8 cellular contexts compared by ENCODE assay signal in genomic region chr3:134308350-134308891, GRCh38. TPM values are rescaled to one million over a fixed set of nuclear protein-coding genes. Genes with fewer than 3 reads are reported as not detected.
DNase-seq lines count a peak whose midpoint lies in the region; ATAC-seq, FAIRE-seq and TF ChIP-seq lines count a peak whose summit lies in the region.

No MANE protein-coding gene starts in this region.

- H3K36me3 ChIP-seq in DND-41 (ENCODE audit: insufficient read depth, low read length), result no peaks in the 10 kb centered on the region
- no peaks in the 10 kb centered on the region for H3K36me3 ChIP-seq in HepG2 (replicated peaks in 1 of 2; ENCODE audit: control insufficient read depth in 1 of 2, insufficient read depth in 2 of 2, low read length in 2 of 2)

- POLR2A ChIA-PET in activated CD4-positive, alpha-beta T cell treated with anti-CD3 and anti-CD28 coated beads for 36 hours (lab: Charles Lee), result interaction anchor here (1.0 kb wide), 1 partner anchor 14 kb away, joined by 5 read pairs; no protein-coding TSS in a partner anchor
- POLR2A ChIA-PET in HepG2 (lab: Yijun Ruan, JAX), result interaction anchor here (1.0 to 3.0 kb wide), 6 partner anchors 59 to 178 kb away, joined by 4 to 53 read pairs (median 6); partner anchors contain the start of genes AMOTL2, ANAPC13 and CEP63

- no peak overlapping the region for H3K9ac ChIP-seq in DND-41 (ENCODE audit: low read depth, low read length)
- peak overlapping the region; percentile 23; the same call in 1 of the 2 replicates for H3K9ac ChIP-seq in HepG2 (ENCODE audit: insufficient read depth, low read depth, low read length)

- no peaks in the 10 kb centered on the region for H3K9me3 ChIP-seq in DND-41 (ENCODE audit: insufficient read depth, low read length, severe bottlenecking)
- H3K9me3 ChIP-seq in HepG2 (ENCODE audit: low read length), result no peaks in the 10 kb centered on the region

- TF ChIP-seq POLR2A in HepG2 (IDR thresholded peaks at IDR 0.05; ENCODE audit: insufficient read depth in 1 of 2, low read depth in 2 of 2, low read length in 2 of 2), result no peak

- DNase-seq in DND-41 (peak; percentile 79), NCI-H226 (peak; percentile 52), HepG2 (ENCODE audit: low spot score) (peak; percentile 74)
- peak; percentile 86 for DNase-seq in activated CD4-positive, alpha-beta T cell treated with anti-CD3 and anti-CD28 coated beads for 36 hours
- peak; percentile 78 to 82 for DNase-seq in stimulated activated CD4-positive, alpha-beta T cell treated with anti-CD3 and anti-CD28 coated beads, Interleukin-2, amount 100 ng/mL, for 48 hours

- peak; percentile 94 for FAIRE-seq in HepG2 (lab: Jason Lieb, UNC)

- in situ Hi-C loops in HepG2 (cut with HindIII; ENCODE audit: extremely low pct_ligation_motif_present, low pct_unique_long_range_greater_than_20kb), result loop anchor here (5.0 kb wide), 1 partner anchor 164 kb away; no protein-coding TSS in a partner anchor

- CTCF ChIA-PET in activated CD4-positive, alpha-beta T cell treated with anti-CD3 and anti-CD28 coated beads for 36 hours (lab: Charles Lee), result interaction anchor here (0.7 to 3.3 kb wide), 25 partner anchors 14 to 176 kb away, joined by 3 to 67 read pairs (median 5); no protein-coding TSS in a partner anchor
- CTCF ChIA-PET in HepG2 (lab: Yijun Ruan, JAX; ENCODE audit: low intra/inter-chr PET ratio, low total read pairs), result interaction anchor here (0.8 to 4.2 kb wide), 8 partner anchors 66 to 185 kb away, joined by 3 to 48 read pairs (median 10); partner anchors contain the start of gene AMOTL2

- peak overlapping the region; percentile 56 for H3K4me2 ChIP-seq in DND-41 (ENCODE audit: insufficient read depth, low read length)
- peak overlapping the region; percentile 83 for H3K4me2 ChIP-seq in HepG2 (ENCODE audit: low read depth, low read length)

- H3K4me1 ChIP-seq in DND-41 (ENCODE audit: insufficient read depth, low read length), result peaks cover 5% of the 10 kb centered on the region; the same call in 1 of the 2 replicates
- H3K4me1 ChIP-seq in HepG2 (ENCODE audit: insufficient read depth, low read length), result peaks cover 67% of the 10 kb centered on the region

- H3K4me3 ChIP-seq in DND-41 (ENCODE audit: low read depth in 1 of 2, low read length in 2 of 2) (peak overlapping the region in 1 of 2 experiments; percentile 37; a peak in 1 of 4 replicates), HepG2 (replicated peaks in 1 of 3; ENCODE audit: insufficient read depth in 1 of 3, low read depth in 2 of 3, low read length in 3 of 3) (peak overlapping the region; percentile 27 to 60 (median 37); a peak in 5 of 6 replicates)

- ATAC-seq in DND-41 (ENCODE audit: insufficient read depth, low read depth), result peak; percentile 94
- peak; percentile 81 for ATAC-seq in HG02798 (IDR thresholded peaks at IDR 0.05; ENCODE audit: poor library complexity, unreplicated experiment)
- ATAC-seq in activated CD4-positive, alpha-beta T cell treated with anti-CD3 and anti-CD28 coated beads for 36 hours, result peak; percentile 89
- ATAC-seq in HepG2, result peak; percentile 65
- ATAC-seq in HG02571 (IDR thresholded peaks at IDR 0.05; ENCODE audit: unreplicated experiment), result no peak

- no peak overlapping the region for H3K27ac Mint-ChIP-seq in activated CD4-positive, alpha-beta T cell treated with anti-CD3 and anti-CD28 coated beads for 36 hours

- H3K9me3 Mint-ChIP-seq in activated CD4-positive, alpha-beta T cell treated with anti-CD3 and anti-CD28 coated beads for 36 hours (ENCODE audit: low read depth), result no peaks in the 10 kb centered on the region

- peak overlapping the region; percentile 63 for H2AFZ ChIP-seq in DND-41 (ENCODE audit: low read depth, low read length)
- peak overlapping the region; percentile 81 for H2AFZ ChIP-seq in HepG2 (ENCODE audit: low read length)

- peak; percentile 98 for TF ChIP-seq RAD21 in HepG2 (CRISPR knock-in tag; IDR thresholded peaks at IDR 0.05)

- peak; percentile 98 for TF ChIP-seq CTCF in DND-41 (IDR thresholded peaks at IDR 0.05; ENCODE audit: borderline replicate concordance, extremely low read depth, low read length, poor library complexity, severe bottlenecking)
- TF ChIP-seq CTCF in HepG2 (CRISPR knock-in tag; IDR thresholded peaks at IDR 0.05), result peak; percentile 99

- TF ChIP-seq EP300 in HepG2 (IDR thresholded peaks at IDR 0.05; ENCODE audit: low read depth in 2 of 2, low read length in 2 of 2) (no peak), HepG2 (CRISPR knock-in tag; IDR thresholded peaks at IDR 0.05; ENCODE audit: borderline replicate concordance) (no peak)

- WGBS in HepG2 (ENCODE audit: low lambda C conversion rate), result 0% methylated on average over 10 of the region's 11 CpGs

- no TSS peak for BruUV-seq in HepG2 (replicated peaks; lab: Mats Ljungman, UMichigan)

- peaks cover 4% of the 10 kb centered on the region for H3K4me1 Mint-ChIP-seq in activated CD4-positive, alpha-beta T cell treated with anti-CD3 and anti-CD28 coated beads for 36 hours

- peaks cover 32% of the 10 kb centered on the region for H3K27me3 Mint-ChIP-seq in activated CD4-positive, alpha-beta T cell treated with anti-CD3 and anti-CD28 coated beads for 36 hours

- no peak overlapping the region for H3K4me3 Mint-ChIP-seq in activated CD4-positive, alpha-beta T cell treated with anti-CD3 and anti-CD28 coated beads for 36 hours

- intact Hi-C loops in activated CD4-positive, alpha-beta T cell treated with anti-CD3 and anti-CD28 coated beads for 36 hours (cut with DNase I, micrococcal nuclease), result loop anchor here (1.0 to 2.0 kb wide), 6 partner anchors 70 to 184 kb away; no protein-coding TSS in a partner anchor
- intact Hi-C loops in HepG2 (cut with micrococcal nuclease; ENCODE audit: unreplicated experiment), result loop anchor here (1.0 to 2.0 kb wide), 7 partner anchors 44 to 332 kb away; no protein-coding TSS in a partner anchor

- H3K27ac ChIP-seq in DND-41 (ENCODE audit: low read length) (no peak overlapping the region), cingulate gyrus (ENCODE audit: low read depth, low read length) (peak overlapping the region; percentile 74), HepG2 (ENCODE audit: extremely low read length, insufficient read depth, low read length) (no peak overlapping the region)

- H3K27me3 ChIP-seq in DND-41 (ENCODE audit: insufficient read depth, low read length, poor library complexity), result no peaks in the 10 kb centered on the region
- no peaks in the 10 kb centered on the region; a peak in 1 of 5 replicates for H3K27me3 ChIP-seq in HepG2 (ENCODE audit: control insufficient read depth in 1 of 2, insufficient read depth in 2 of 2, low read length in 2 of 2)

- H3K36me3 Mint-ChIP-seq in activated CD4-positive, alpha-beta T cell treated with anti-CD3 and anti-CD28 coated beads for 36 hours (ENCODE audit: low read depth), result no peaks in the 10 kb centered on the region

- H3K79me2 ChIP-seq in DND-41 (ENCODE audit: insufficient read depth, low read length), result no peaks in the 10 kb centered on the region
- H3K79me2 ChIP-seq in HepG2 (ENCODE audit: insufficient read depth, low read length), result no peaks in the 10 kb centered on the region

- H4K20me1 ChIP-seq in DND-41 (ENCODE audit: insufficient read depth, low read length), result no peaks in the 10 kb centered on the region
- no peaks in the 10 kb centered on the region for H4K20me1 ChIP-seq in HepG2 (ENCODE audit: insufficient read depth, low read length)

TF ChIP-seq in HepG2, 621 proteins besides CTCF, POLR2A, EP300 and RAD21 (continues in another document):
- peak; percentile 79 for TF ChIP-seq ZNF18 (CRISPR knock-in tag; IDR thresholded peaks at IDR 0.05; ENCODE audit: insufficient replicate concordance)

RNA-seq across cellular contexts. Expression of gene RYK, which starts 57.8 kb away (rescaled TPM):
- total RNA-seq in activated CD4-positive, alpha-beta T cell treated with anti-CD3 and anti-CD28 coated beads for 36 hours, result 10 to 100 TPM; 23.5 to 24.0 TPM
- total RNA-seq in HepG2 (2016; rRNA removed; fragmentation: Illumina TruSeq; extraction: Trizol), result 58.7 and 66.2 TPM in 2 replicates
- 78.1 and 78.2 TPM in 2 replicates for total RNA-seq in HepG2 (2016; cell fraction: cytosol; rRNA removed; fragmentation: Illumina TruSeq; extraction: Trizol; ENCODE audit: low read depth)
- 52.1 and 70.0 TPM in 2 replicates for total RNA-seq in HepG2 (2016; cell fraction: insoluble cytoplasmic fraction; rRNA removed; fragmentation: Illumina TruSeq; extraction: Trizol)
- total RNA-seq in HepG2 (2016; cell fraction: membrane; rRNA removed; fragmentation: Illumina TruSeq; extraction: Trizol), result 77.4 and 91.4 TPM in 2 replicates
- total RNA-seq in HepG2 (2016; cell fraction: nucleus; rRNA removed; fragmentation: Illumina TruSeq; extraction: Trizol), result 66.9 and 80.4 TPM in 2 replicates
- polyA plus RNA-seq in HepG2 (2011; rRNA removed), result 30.8 and 35.0 TPM in 2 replicates
- polyA plus RNA-seq in HepG2 (2011; cell fraction: cytosol; rRNA removed), result 16.0 and 20.5 TPM in 2 replicates
- polyA plus RNA-seq in HepG2 (2011; cell fraction: nucleus; rRNA removed), result 30.8 and 37.4 TPM in 2 replicates
- polyA plus RNA-seq in HepG2 (2012), result 29.3 and 30.2 TPM in 2 replicates
- 19.2 and 19.8 TPM in 2 replicates for polyA plus RNA-seq in HepG2 (2016; cell fraction: cytosol; fragmentation: Illumina TruSeq; extraction: Trizol; ENCODE audit: low read depth)
- 56.6 and 58.1 TPM in 2 replicates for polyA plus RNA-seq in HepG2 (2016; cell fraction: insoluble cytoplasmic fraction; fragmentation: Illumina TruSeq; extraction: Trizol; ENCODE audit: low read depth)
- polyA plus RNA-seq in HepG2 (2016; cell fraction: membrane; fragmentation: Illumina TruSeq; extraction: Trizol; ENCODE audit: low read depth), result 49.6 and 56.3 TPM in 2 replicates
- polyA plus RNA-seq in HepG2 (2016; cell fraction: nucleus; fragmentation: Illumina TruSeq; extraction: Trizol; ENCODE audit: insufficient read depth, low read depth), result 75.7 and 79.3 TPM in 2 replicates
- polyA minus RNA-seq in HepG2 (2011; rRNA and poly(A)+ RNA removed; ENCODE audit: low replicate concordance), result 40.1 and 68.9 TPM in 2 replicates
- 17.1 and 17.7 TPM in 2 replicates for polyA minus RNA-seq in HepG2 (2011; cell fraction: cytosol; rRNA and poly(A)+ RNA removed)
- polyA minus RNA-seq in HepG2 (2011; cell fraction: nucleus; rRNA and poly(A)+ RNA removed), result 93.1 and 104 TPM in 2 replicates
